Comparison of ENCODE assay signal across 8 cellular contexts in genomic region chr7:106736508-106737201, GRCh38.
DNase-seq lines count a peak whose midpoint lies in the region; ATAC-seq, FAIRE-seq and TF ChIP-seq lines count a peak whose summit lies in the region.

No MANE protein-coding gene starts in this region.

- no peaks in the 10 kb centered on the region for H3K9me3 ChIP-seq in endothelial cell of umbilical vein (replicated peaks; ENCODE audit: control insufficient read depth, insufficient read depth, low read length)

- no peak overlapping the region for H3K4me2 ChIP-seq in endothelial cell of umbilical vein (ENCODE audit: insufficient read depth, low read length)

- no peaks in the 10 kb centered on the region for H3K79me2 ChIP-seq in endothelial cell of umbilical vein (ENCODE audit: control insufficient read depth, insufficient read depth, low read length)

- intact Hi-C loops in endothelial cell of umbilical vein (cut with micrococcal nuclease), result loop anchor here (1.0 to 5.0 kb wide), 9 partner anchors 18 to 560 kb away; partner anchors contain the start of gene NAMPT

- FAIRE-seq in endothelial cell of umbilical vein (lab: Jason Lieb, UNC), result peak; percentile 92

- no peaks in the 10 kb centered on the region for H3K27me3 ChIP-seq in endothelial cell of umbilical vein (ENCODE audit: control insufficient read depth in 2 of 2, insufficient read depth in 2 of 2, low read length in 2 of 2)

- CTCF ChIA-PET in WTC11 (lab: Charles Lee) (interaction anchor here (0.6 to 3.2 kb wide), 20 partner anchors 8 to 569 kb away, joined by 3 to 62 read pairs (median 4); partner anchors contain the start of gene CCDC71L), endothelial cell of umbilical vein (lab: Charles Lee) (interaction anchor here (0.6 to 3.2 kb wide), 54 partner anchors 11 to 564 kb away, joined by 3 to 158 read pairs (median 4); partner anchors contain the start of gene CCDC71L)

- H3K9ac ChIP-seq in endothelial cell of umbilical vein (replicated peaks; ENCODE audit: extremely low read depth, insufficient read depth, low read length), result peak overlapping the region; percentile 32

- peak overlapping the region; percentile 93 for H3K27ac Mint-ChIP-seq in WTC11
- peak overlapping the region; percentile 82 to 83 for H3K27ac Mint-ChIP-seq in natural killer cell treated with Interleukin-12 subunit alpha and Interleukin-12 subunit beta and Interleukin-15 and Interleukin-18, amount 100 ng/mL, for 72 hours

- H3K4me1 ChIP-seq in endothelial cell of umbilical vein (ENCODE audit: control insufficient read depth, extremely low read depth, insufficient read depth, low read length), result peaks cover 18% of the 10 kb centered on the region

- H3K9me3 Mint-ChIP-seq in WTC11, result peaks cover 12% of the 10 kb centered on the region
- no peaks in the 10 kb centered on the region for H3K9me3 Mint-ChIP-seq in natural killer cell treated with Interleukin-12 subunit alpha and Interleukin-12 subunit beta and Interleukin-15 and Interleukin-18, amount 100 ng/mL, for 72 hours

- TF ChIP-seq CTCF in AG09309 (IDR thresholded peaks at IDR 0.05; ENCODE audit: control insufficient read depth, insufficient read depth, low read depth, low read length, missing control alignments) (peak; percentile 87), GM12875 (IDR thresholded peaks at IDR 0.05; ENCODE audit: borderline replicate concordance, insufficient read depth, low read depth, low read length) (peak; percentile 63), WTC11 (IDR thresholded peaks at IDR 0.05) (peak; percentile 32; the same call in 1 of the 2 replicates), endothelial cell of umbilical vein (IDR thresholded peaks at IDR 0.05; ENCODE audit: extremely low read depth in 1 of 2, insufficient read depth in 1 of 2, low read depth in 1 of 2, low read length in 2 of 2) (peak; percentile 65 to 74)

- H2AFZ ChIP-seq in endothelial cell of umbilical vein (ENCODE audit: low read depth, low read length), result peak overlapping the region; percentile 63

- peak; percentile 67 for ATAC-seq in HG02870 (IDR thresholded peaks at IDR 0.05; ENCODE audit: unreplicated experiment)
- peak; percentile 98 for ATAC-seq in WTC11
- peak; percentile 91 for ATAC-seq in natural killer cell treated with Interleukin-12 subunit alpha and Interleukin-12 subunit beta and Interleukin-15 and Interleukin-18, amount 100 ng/mL, for 72 hours

- peaks cover 15% of the 10 kb centered on the region for H3K4me1 Mint-ChIP-seq in WTC11
- peaks cover 24 to 39% of the 10 kb centered on the region in 2 donors for H3K4me1 Mint-ChIP-seq in natural killer cell treated with Interleukin-12 subunit alpha and Interleukin-12 subunit beta and Interleukin-15 and Interleukin-18, amount 100 ng/mL, for 72 hours (ENCODE audit: low read depth in 2 of 2)

- H3K4me3 Mint-ChIP-seq in WTC11, result no peak overlapping the region
- H3K4me3 Mint-ChIP-seq in natural killer cell treated with Interleukin-12 subunit alpha and Interleukin-12 subunit beta and Interleukin-15 and Interleukin-18, amount 100 ng/mL, for 72 hours, result peak overlapping the region; percentile 82

- H3K36me3 ChIP-seq in endothelial cell of umbilical vein (ENCODE audit: control insufficient read depth in 2 of 2, extremely low read depth in 1 of 2, insufficient read depth in 2 of 2, low read length in 2 of 2), result no peaks in the 10 kb centered on the region

- H3K27ac ChIP-seq in endothelial cell of umbilical vein (ENCODE audit: insufficient read depth, low read depth, low read length), result peak overlapping the region; percentile 37

- H3K9me1 ChIP-seq in endothelial cell of umbilical vein (replicated peaks; ENCODE audit: control insufficient read depth, extremely low read depth, insufficient read depth, low read length), result no peaks in the 10 kb centered on the region

- H3K27me3 Mint-ChIP-seq in WTC11 (ENCODE audit: low read depth), result no peaks in the 10 kb centered on the region; the same call in 1 of the 2 replicates
- no peaks in the 10 kb centered on the region for H3K27me3 Mint-ChIP-seq in natural killer cell treated with Interleukin-12 subunit alpha and Interleukin-12 subunit beta and Interleukin-15 and Interleukin-18, amount 100 ng/mL, for 72 hours

- BruUV-seq in endothelial cell of umbilical vein (replicated peaks; lab: Mats Ljungman, UMichigan), result no TSS peak

- no peak overlapping the region for H3K4me3 ChIP-seq in AG09309 (ENCODE audit: control insufficient read depth, low read depth, low read length)
- H3K4me3 ChIP-seq in GM12875 (ENCODE audit: low read depth, low read length), result no peak overlapping the region
- no peak overlapping the region for H3K4me3 ChIP-seq in endothelial cell of umbilical vein (replicated peaks in 1 of 3; ENCODE audit: insufficient read depth in 1 of 3, low read depth in 1 of 3, low read length in 3 of 3)

- peaks cover 9% of the 10 kb centered on the region for H3K36me3 Mint-ChIP-seq in WTC11
- peaks cover 7% of the 10 kb centered on the region for H3K36me3 Mint-ChIP-seq in natural killer cell treated with Interleukin-12 subunit alpha and Interleukin-12 subunit beta and Interleukin-15 and Interleukin-18, amount 100 ng/mL, for 72 hours

- H4K20me1 ChIP-seq in endothelial cell of umbilical vein (replicated peaks; ENCODE audit: control insufficient read depth, extremely low read depth, insufficient read depth, low read length), result no peaks in the 10 kb centered on the region

- dilution Hi-C loops in endothelial cell of umbilical vein (cut with MboI; ENCODE audit: extremely low pct_ligation_motif_present, low sequenced_read_pairs), result no loop called here

- DNase-seq in AG09309 (ENCODE audit: low read depth) (peak; percentile 75), NCI-H1694 treated with DMSO at 0.1 percent for 48 hours (lab: John Stamatoyannopoulos, UW) (peak; percentile 28), WTC11 (ENCODE audit: low spot score) (peak; percentile 30), endothelial cell of umbilical vein (ENCODE audit: low read depth, low spot score) (peak; percentile 84), NCI-H524 treated with DMSO at 0.1 percent for 48 hours (lab: John Stamatoyannopoulos, UW) (no peak)
- peak; percentile 64 for DNase-seq in natural killer cell treated with Interleukin-12 subunit alpha and Interleukin-12 subunit beta and Interleukin-15 and Interleukin-18, amount 100 ng/mL, for 72 hours (ENCODE audit: low spot score)

- TF ChIP-seq POLR2A in endothelial cell of umbilical vein (IDR thresholded peaks at IDR 0.05; ENCODE audit: low read depth, low read length), result no peak

- POLR2A ChIA-PET in WTC11 (lab: Charles Lee) (no interaction called here), endothelial cell of umbilical vein (lab: Charles Lee) (interaction anchor here (0.9 to 1.4 kb wide), 3 partner anchors 76 to 452 kb away, joined by 3 to 8 read pairs (median 6); partner anchors contain the start of genes CCDC71L and NAMPT)

TF ChIP-seq in WTC11, 78 proteins besides CTCF, POLR2A, EP300 and RAD21 (continues in another document):
- no peak for TF ChIP-seq CREB1 (CRISPR knock-in tag; IDR thresholded peaks at IDR 0.05)
- TF ChIP-seq NR1H2 (CRISPR knock-in tag; IDR thresholded peaks at IDR 0.05), result no peak

TF ChIP-seq in endothelial cell of umbilical vein, 7 proteins besides CTCF, POLR2A, EP300 and RAD21:
- TF ChIP-seq FOS (IDR thresholded peaks at IDR 0.05; ENCODE audit: borderline replicate concordance, insufficient read depth, low read length), result no peak
- TF ChIP-seq GATA2 (IDR thresholded peaks at IDR 0.05; ENCODE audit: insufficient read depth, insufficient read length, low read depth, low read length), result no peak
- TF ChIP-seq POLR2AphosphoS5 (IDR thresholded peaks at IDR 0.05; ENCODE audit: insufficient read depth, low read depth, low read length), result no peak
- TF ChIP-seq EZH2 (IDR thresholded peaks at IDR 0.05; ENCODE audit: borderline replicate concordance, low read depth, low read length, severe bottlenecking), result no peak
- TF ChIP-seq JUN (IDR thresholded peaks at IDR 0.05; ENCODE audit: borderline replicate concordance, insufficient read depth, insufficient read length, low read depth), result no peak
- TF ChIP-seq MYC (IDR thresholded peaks at IDR 0.05; ENCODE audit: low read depth, low read length), result no peak
- TF ChIP-seq MAX (IDR thresholded peaks at IDR 0.05; ENCODE audit: insufficient read depth, insufficient read length), result no peak

Comparison
In these comparisons a context has a peak if more than half of its experiments do, and no peak if none do; other contexts are left out.
1. CTCF ChIP-seq: peak in every context shown above with its lines; median percentile 87 in AG09309; 70 in endothelial cell of umbilical vein; 63 in GM12875; 32 in WTC11.